1 cellular context compared by ENCODE assay signal in genomic region chr2:240559271-240559670, GRCh38.
TF ChIP-seq lines count a peak whose summit lies in the region.

No MANE protein-coding gene starts in this region.

TF ChIP-seq in WTC11, 78 proteins besides CTCF, POLR2A, EP300 and RAD21 (continued from another document):
- no peak for TF ChIP-seq MLX (CRISPR knock-in tag; IDR thresholded peaks at IDR 0.05)
